In the genomic region with DNA sequence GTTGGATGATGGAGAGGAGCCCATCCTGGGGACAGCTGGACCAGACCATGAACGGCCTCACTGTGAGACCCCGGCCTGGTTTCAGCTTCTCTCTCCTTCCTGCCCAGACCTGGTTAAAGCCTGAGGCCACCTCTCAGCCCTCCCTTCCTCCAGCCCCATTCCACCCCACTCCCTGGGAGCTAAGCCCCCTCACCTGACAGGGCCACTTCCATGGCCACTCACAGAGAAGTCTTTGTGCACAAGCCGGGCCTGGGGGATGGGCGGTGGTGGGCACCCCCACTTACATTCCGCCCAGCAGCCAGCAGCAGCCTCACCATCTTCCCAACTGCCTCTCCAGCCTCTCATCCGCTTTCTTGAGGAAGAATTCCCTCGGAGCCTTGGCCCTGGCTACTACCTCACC, we compare ENCODE assay signal across 32 cellular contexts. TPM values are rescaled to one million over a fixed set of nuclear protein-coding genes. Genes with fewer than 3 reads are reported as not detected.
"Had no signal": no experiment of that assay in that cellular context is flagged by ENCODE, and none has a peak within 500 bp of the region (broad histone marks: within the 10 kb centered on the region; RNA-seq: fewer than 3 reads in every experiment).

No MANE protein-coding gene starts in this region.

- H3K36me3 Mint-ChIP-seq: memory B cell; natural killer cell treated with Interleukin-12 subunit alpha and Interleukin-12 subunit beta and Interleukin-15 and Interleukin-18, amount 100 ng/mL, for 72 hours had no signal

- DNase-seq: central memory CD4-positive, alpha-beta T cell; dermis blood vessel endothelial cell; foreskin fibroblast; gastrocnemius medialis; heart left ventricle; hippocampal formation; immature natural killer cell; islet precursor cell; kidney glomerular epithelial cell; left ventricle myocardium superior; lower lobe of right lung; naive B cell; stimulated activated CD4-positive, alpha-beta T cell treated with anti-CD3 and anti-CD28 coated beads, Interleukin-12 subunit alpha, Interleukin-12 subunit beta, amount 100 ng/mL, for 4 hours; stimulated activated CD4-positive, alpha-beta T cell treated with anti-CD3 and anti-CD28 coated beads, Interleukin-1b, Interleukin-23, amount 100 ng/mL, for 48 hours; stimulated activated CD4-positive, alpha-beta T cell treated with anti-CD3 and anti-CD28 coated beads, Interleukin-4, amount 100 ng/mL, for 1 hour; stimulated activated CD8-positive, alpha-beta memory T cell treated with anti-CD3 and anti-CD28 coated beads, Interleukin-4, amount 100 ng/mL, for 48 hours; stimulated activated naive CD8-positive, alpha-beta T cell treated with anti-CD3 and anti-CD28 coated beads, Interleukin-15, Interleukin-2, amounts not matched to agents 100 U/mL and 50 U/mL, for 24 hours; transverse colon; upper lobe of right lung; uterus had no signal

- H3K4me1 Mint-ChIP-seq: immature natural killer cell, memory B cell, neural crest cell had no signal

- H3K9me3 Mint-ChIP-seq: immature natural killer cell; memory B cell; naive B cell; natural killer cell treated with Interleukin-12 subunit alpha and Interleukin-12 subunit beta and Interleukin-15 and Interleukin-18, amount 100 ng/mL, for 72 hours; neural crest cell had no signal

- H3K4me3 Mint-ChIP-seq: immature natural killer cell; memory B cell; natural killer cell treated with Interleukin-12 subunit alpha and Interleukin-12 subunit beta and Interleukin-15 and Interleukin-18, amount 100 ng/mL, for 72 hours; neural crest cell had no signal

- H3K27ac ChIP-seq: coronary artery, gastrocnemius medialis, heart left ventricle, lower lobe of right lung, parathyroid adenoma, prostate gland, right atrium auricular region, transverse colon, upper lobe of right lung, uterus had no signal

- H3K27ac Mint-ChIP-seq: immature natural killer cell; memory B cell; naive B cell; natural killer cell treated with Interleukin-12 subunit alpha and Interleukin-12 subunit beta and Interleukin-15 and Interleukin-18, amount 100 ng/mL, for 72 hours had no signal

- ATAC-seq: esophagus mucosa; gastrocnemius medialis; heart left ventricle; left ventricle myocardium superior; lower lobe of right lung; natural killer cell treated with Interleukin-12 subunit alpha and Interleukin-12 subunit beta and Interleukin-15 and Interleukin-18, amount 100 ng/mL, for 72 hours; sciatic nerve; stimulated activated naive CD8-positive, alpha-beta T cell treated with anti-CD3 and anti-CD28 coated beads, Interleukin-15, Interleukin-2, amounts not matched to agents 100 U/mL and 50 U/mL, for 24 hours; upper lobe of right lung had no signal

RNA-seq across cellular contexts. Expression of a gene that starts 40.4 kb away (rescaled TPM):
- total RNA-seq: dermis blood vessel endothelial cell; gastrocnemius medialis; left ventricle myocardium superior; lower lobe of right lung; mononuclear cell; natural killer cell treated with Interleukin-12 subunit alpha and Interleukin-12 subunit beta and Interleukin-15 and Interleukin-18, amount 100 ng/mL, for 72 hours; neural crest cell; osteoblast; right atrium auricular region; sciatic nerve; smooth muscle cell; transverse colon; upper lobe of right lung had no signal
